ENCODE assay signal across 2 cellular contexts in the genomic region with DNA sequence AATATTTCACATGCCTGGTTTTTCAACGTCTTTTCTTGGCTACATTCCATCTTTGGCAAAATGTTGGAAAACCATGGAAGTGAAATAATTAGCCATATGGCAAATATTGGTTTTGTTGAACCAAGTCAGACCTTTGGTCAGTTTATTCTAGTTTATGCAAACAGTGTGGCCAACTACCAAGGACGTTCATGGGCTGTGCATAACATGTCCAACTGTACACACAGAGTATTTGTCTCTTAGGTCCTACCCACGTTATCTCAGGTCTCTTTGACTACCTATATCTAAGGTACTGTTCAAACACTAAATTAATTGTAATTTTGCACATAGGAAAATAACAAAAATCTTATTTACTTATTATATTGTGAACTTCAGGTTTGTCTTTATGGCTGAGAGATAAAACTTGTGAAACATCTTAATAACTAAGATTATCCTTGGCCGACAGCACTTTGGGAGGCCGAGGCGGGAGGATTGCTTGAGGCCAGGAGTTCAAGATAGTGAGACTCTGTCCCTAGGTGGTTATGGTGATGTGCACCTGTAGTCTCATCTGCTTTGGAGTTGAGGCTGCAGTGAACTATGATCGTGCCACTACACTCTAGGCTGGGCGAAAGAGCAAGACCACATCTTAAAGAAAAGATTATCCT.
TF ChIP-seq lines count a peak whose summit lies in the region.

No MANE protein-coding gene starts in this region.

TF ChIP-seq in HEK293T, 16 proteins besides CTCF, POLR2A, EP300 and RAD21 (continued from another document):
- TF ChIP-seq CTBP1 (IDR thresholded peaks at IDR 0.05; ENCODE audit: borderline replicate concordance), result no peak
- TF ChIP-seq L3MBTL2 (conservative IDR thresholded peaks at IDR 0.05), result no peak
- TF ChIP-seq TARDBP (IDR thresholded peaks at IDR 0.05), result no peak

TF ChIP-seq in SK-N-SH, 30 proteins besides CTCF, POLR2A, EP300 and RAD21 (continued from another document):
- TF ChIP-seq MEF2A (IDR thresholded peaks at IDR 0.05; ENCODE audit: borderline replicate concordance, low read depth) (no peak), YY1 (IDR thresholded peaks at IDR 0.05; ENCODE audit: low read depth) (no peak), REST (IDR thresholded peaks at IDR 0.05; ENCODE audit: low read depth, low read length) (no peak), POLR2AphosphoS5 (IDR thresholded peaks at IDR 0.05; ENCODE audit: low read depth, low read length) (no peak), IRF3 (IDR thresholded peaks at IDR 0.05; ENCODE audit: low read depth, low read length) (no peak), CHD2 (IDR thresholded peaks at IDR 0.05; ENCODE audit: low read length, partially characterized antibody) (no peak), MXI1 (IDR thresholded peaks at IDR 0.05; ENCODE audit: low read depth, low read length) (no peak), FOSL2 (IDR thresholded peaks at IDR 0.05; ENCODE audit: borderline replicate concordance, low read depth) (no peak), FOXJ3 (CRISPR knock-in tag; IDR thresholded peaks at IDR 0.05) (no peak), ZBTB33 (IDR thresholded peaks at IDR 0.05; ENCODE audit: borderline replicate concordance, low read depth) (no peak)
- TF ChIP-seq, protein P1, sequence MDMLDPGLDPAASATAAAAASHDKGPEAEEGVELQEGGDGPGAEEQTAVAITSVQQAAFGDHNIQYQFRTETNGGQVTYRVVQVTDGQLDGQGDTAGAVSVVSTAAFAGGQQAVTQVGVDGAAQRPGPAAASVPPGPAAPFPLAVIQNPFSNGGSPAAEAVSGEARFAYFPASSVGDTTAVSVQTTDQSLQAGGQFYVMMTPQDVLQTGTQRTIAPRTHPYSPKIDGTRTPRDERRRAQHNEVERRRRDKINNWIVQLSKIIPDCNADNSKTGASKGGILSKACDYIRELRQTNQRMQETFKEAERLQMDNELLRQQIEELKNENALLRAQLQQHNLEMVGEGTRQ (IDR thresholded peaks at IDR 0.05; ENCODE audit: borderline replicate concordance, low read depth, low read length), result no peak
- TF ChIP-seq, protein P2, sequence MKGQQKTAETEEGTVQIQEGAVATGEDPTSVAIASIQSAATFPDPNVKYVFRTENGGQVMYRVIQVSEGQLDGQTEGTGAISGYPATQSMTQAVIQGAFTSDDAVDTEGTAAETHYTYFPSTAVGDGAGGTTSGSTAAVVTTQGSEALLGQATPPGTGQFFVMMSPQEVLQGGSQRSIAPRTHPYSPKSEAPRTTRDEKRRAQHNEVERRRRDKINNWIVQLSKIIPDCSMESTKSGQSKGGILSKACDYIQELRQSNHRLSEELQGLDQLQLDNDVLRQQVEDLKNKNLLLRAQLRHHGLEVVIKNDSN (IDR thresholded peaks at IDR 0.05; ENCODE audit: borderline replicate concordance, low read depth), result no peak
